ENCODE assay signal across 9 cellular contexts in genomic region chr5:170306381-170306790, GRCh38. TPM values are rescaled to one million over a fixed set of nuclear protein-coding genes. Genes with fewer than 3 reads are reported as not detected.
DNase-seq lines count a peak whose midpoint lies in the region; ATAC-seq and TF ChIP-seq lines count a peak whose summit lies in the region.
"Had no signal": no experiment of that assay in that cellular context is flagged by ENCODE, and none has a peak within 500 bp of the region (broad histone marks: within the 10 kb centered on the region; RNA-seq: fewer than 3 reads in every experiment).

No MANE protein-coding gene starts in this region.

- no peak overlapping the region for H3K4me3 Mint-ChIP-seq in activated T-cell treated with anti-CD3 and anti-CD28 coated beads, Interleukin-2, amount 50 U/mL, for 24 hours
- no peak overlapping the region for H3K4me3 Mint-ChIP-seq in nephron progenitor cell

- H3K9me3 Mint-ChIP-seq in activated T-cell treated with anti-CD3 and anti-CD28 coated beads, Interleukin-2, amount 50 U/mL, for 24 hours, result no peaks in the 10 kb centered on the region
- H3K9me3 Mint-ChIP-seq in nephron progenitor cell, result peaks cover 19% of the 10 kb centered on the region

- peaks cover 7 to 23% of the 10 kb centered on the region in 2 donors for H3K4me1 ChIP-seq in ascending aorta

- H3K27ac Mint-ChIP-seq in activated T-cell treated with anti-CD3 and anti-CD28 coated beads, Interleukin-2, amount 50 U/mL, for 24 hours, result peak overlapping the region; percentile 56
- no peak overlapping the region for H3K27ac Mint-ChIP-seq in nephron progenitor cell

- TF ChIP-seq CTCF in ascending aorta (IDR thresholded peaks at IDR 0.05) (no peak), nephron progenitor cell (IDR thresholded peaks at IDR 0.05) (no peak)

- peak overlapping the region; percentile 52 to 68 for H3K27ac ChIP-seq in ascending aorta

- H3K4me3 ChIP-seq in ascending aorta, result no peak overlapping the region

- H3K27me3 ChIP-seq in ascending aorta, result no peaks in the 10 kb centered on the region

- H3K4me1 Mint-ChIP-seq in activated T-cell treated with anti-CD3 and anti-CD28 coated beads, Interleukin-2, amount 50 U/mL, for 24 hours (ENCODE audit: low read depth), result peaks cover 85% of the 10 kb centered on the region
- H3K4me1 Mint-ChIP-seq in nephron progenitor cell, result peaks cover 43% of the 10 kb centered on the region

- no peaks in the 10 kb centered on the region for H3K36me3 Mint-ChIP-seq in activated T-cell treated with anti-CD3 and anti-CD28 coated beads, Interleukin-2, amount 50 U/mL, for 24 hours (ENCODE audit: low read depth)
- H3K36me3 Mint-ChIP-seq in nephron progenitor cell (ENCODE audit: low read depth), result no peaks in the 10 kb centered on the region

- H3K9me3 ChIP-seq in ascending aorta, result no peaks in the 10 kb centered on the region

- DNase-seq in activated T-cell treated with anti-CD3 and anti-CD28 coated beads, Interleukin-2, amount 50 U/mL, for 24 hours, result no peak
- no peak for DNase-seq in activated T-cell treated with anti-CD3 and anti-CD28 coated beads, Interleukin-2, amount 50 U/mL, for 1 hour
- peak; percentile 65 to 93 for DNase-seq in ascending aorta (ENCODE audit: low spot score in 2 of 2)
- peak; percentile 56 for DNase-seq in stimulated activated CD8-positive, alpha-beta memory T cell treated with anti-CD3 and anti-CD28 coated beads, Interleukin-4, amount 100 ng/mL, for 48 hours
- DNase-seq in nephron progenitor cell, result no peak
- no peak for DNase-seq in T-helper 9 cell
- no peak for DNase-seq in COR-L47 (lab: John Stamatoyannopoulos, UW)

- no peaks in the 10 kb centered on the region for H3K27me3 Mint-ChIP-seq in activated T-cell treated with anti-CD3 and anti-CD28 coated beads, Interleukin-2, amount 50 U/mL, for 24 hours
- H3K27me3 Mint-ChIP-seq in nephron progenitor cell (ENCODE audit: low read depth, poor library complexity), result peaks cover 11% of the 10 kb centered on the region

- intact Hi-C loops in ascending aorta (cut with DNase I), result loop anchor here (2.0 to 5.0 kb wide), 3 partner anchors 39 to 326 kb away; partner anchors contain the start of gene KCNMB1

- peak; percentile 68 for ATAC-seq in HG03175 (IDR thresholded peaks at IDR 0.05; ENCODE audit: unreplicated experiment)

- H3K36me3 ChIP-seq in ascending aorta, result no peaks in the 10 kb centered on the region

RNA-seq across cellular contexts. Expression of gene LCP2, which starts 8.8 kb away (rescaled TPM):
- 9.3 TPM for total RNA-seq in ascending aorta
- total RNA-seq: pulmonary artery endothelial cell had no signal

Comparison
In these comparisons a context has a peak if more than half of its experiments do, and no peak if none do; other contexts are left out.
1. DNase-seq: peak in ascending aorta (2 of 2) and stimulated activated CD8-positive, alpha-beta memory T cell treated with anti-CD3 and anti-CD28 coated beads, Interleukin-4, amount 100 ng/mL, for 48 hours (single experiment); none in activated T-cell treated with anti-CD3 and anti-CD28 coated beads, Interleukin-2, amount 50 U/mL, for 24 hours (single experiment), activated T-cell treated with anti-CD3 and anti-CD28 coated beads, Interleukin-2, amount 50 U/mL, for 1 hour (single experiment), nephron progenitor cell (single experiment), T-helper 9 cell (single experiment) and COR-L47 (single experiment).